Comparison of ENCODE assay signal across 2 cellular contexts in the genomic region with DNA sequence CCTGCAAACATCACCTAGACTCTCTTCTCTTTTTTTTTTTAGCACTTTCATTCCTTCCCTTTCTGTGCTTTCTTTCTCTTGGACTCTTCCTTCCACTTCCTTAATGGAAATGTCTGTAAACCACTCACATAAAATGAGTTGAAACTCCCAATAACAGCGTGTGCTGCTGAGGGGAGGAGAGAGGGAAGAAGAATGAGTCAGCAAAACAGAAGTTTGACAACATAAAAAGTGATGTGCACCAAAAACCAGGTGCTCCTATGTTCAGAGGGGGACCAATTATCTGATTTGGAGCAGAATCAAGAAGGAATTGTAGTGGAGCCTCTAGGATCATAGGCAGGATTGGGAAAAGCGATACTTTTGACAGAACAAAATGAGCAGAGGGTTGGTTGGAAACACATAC.
TF ChIP-seq lines count a peak whose summit lies in the region.

No MANE protein-coding gene starts in this region.

TF ChIP-seq in HepG2, 621 proteins besides CTCF, POLR2A, EP300 and RAD21:
- TF ChIP-seq NFE2L2 (IDR thresholded peaks at IDR 0.05; ENCODE audit: low read length) (peak; percentile 62), MAFK (conservative IDR thresholded peaks at IDR 0.05 in 1 of 2, IDR thresholded peaks at IDR 0.05 in 1 of 2; ENCODE audit: low read length in 2 of 2) (peak; percentile 33 to 66)
- TF ChIP-seq, protein P1, sequence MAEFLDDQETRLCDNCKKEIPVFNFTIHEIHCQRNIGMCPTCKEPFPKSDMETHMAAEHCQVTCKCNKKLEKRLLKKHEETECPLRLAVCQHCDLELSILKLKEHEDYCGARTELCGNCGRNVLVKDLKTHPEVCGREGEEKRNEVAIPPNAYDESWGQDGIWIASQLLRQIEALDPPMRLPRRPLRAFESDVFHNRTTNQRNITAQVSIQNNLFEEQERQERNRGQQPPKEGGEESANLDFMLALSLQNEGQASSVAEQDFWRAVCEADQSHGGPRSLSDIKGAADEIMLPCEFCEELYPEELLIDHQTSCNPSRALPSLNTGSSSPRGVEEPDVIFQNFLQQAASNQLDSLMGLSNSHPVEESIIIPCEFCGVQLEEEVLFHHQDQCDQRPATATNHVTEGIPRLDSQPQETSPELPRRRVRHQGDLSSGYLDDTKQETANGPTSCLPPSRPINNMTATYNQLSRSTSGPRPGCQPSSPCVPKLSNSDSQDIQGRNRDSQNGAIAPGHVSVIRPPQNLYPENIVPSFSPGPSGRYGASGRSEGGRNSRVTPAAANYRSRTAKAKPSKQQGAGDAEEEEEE (CRISPR knock-in tag; IDR thresholded peaks at IDR 0.05; ENCODE audit: borderline replicate concordance): no peak

TF ChIP-seq in H1, 55 proteins besides CTCF, POLR2A, EP300 and RAD21:
- TF ChIP-seq SIX5 (IDR thresholded peaks at IDR 0.05; ENCODE audit: low read depth, low read length): no peak
- no peak for TF ChIP-seq POLR2AphosphoS5 (IDR thresholded peaks at IDR 0.05; ENCODE audit: low read depth, low read length)
- TF ChIP-seq MAFK (IDR thresholded peaks at IDR 0.05; ENCODE audit: low read depth, low read length): peak; percentile 31; the same call in 1 of the 2 replicates
- no peak for TF ChIP-seq RNF2 (IDR thresholded peaks at IDR 0.05; ENCODE audit: borderline replicate concordance, low read depth, low read length, missing control alignments, poor library complexity, severe bottlenecking)
- TF ChIP-seq CBX5 (IDR thresholded peaks at IDR 0.05; ENCODE audit: low read depth, low read length): no peak
- no peak for TF ChIP-seq CEBPB (IDR thresholded peaks at IDR 0.05; ENCODE audit: low read depth, low read length)
- TF ChIP-seq ASH2L (IDR thresholded peaks at IDR 0.05; ENCODE audit: low read length): no peak
TF ChIP-seq in H1: peak in this region for 1.
